ENCODE assay signal across 11 cellular contexts in genomic region chr2:209574515-209574914, GRCh38.
"Had no signal": no experiment of that assay in that cellular context is flagged by ENCODE, and none has a peak within 500 bp of the region (broad histone marks: within the 10 kb centered on the region; RNA-seq: fewer than 3 reads in every experiment).

No MANE protein-coding gene starts in this region.

- H3K9ac ChIP-seq: GM23248 had no signal

- FAIRE-seq: H1, H54 had no signal

- H3K4me3 ChIP-seq: GM23248, GM23338, HAP-1 had no signal

- H3K9me3 ChIP-seq: HAP-1 had no signal

- H3K9me3 Mint-ChIP-seq: GM23338, H9, HFFc6 had no signal

- H3K4me2 ChIP-seq: GM23338 had no signal

- H3K27ac Mint-ChIP-seq: GM23338, H9, HFFc6 had no signal

- H3K27ac ChIP-seq: GM23248 had no signal

- DNase-seq: GM23248, GOT3, H7, H9, HCEC 1CT, HFFc6 had no signal

- ATAC-seq: GM23338, HCT116 had no signal

- H3K4me3 Mint-ChIP-seq: GM23338, H9, HFFc6 had no signal

- H2AFZ ChIP-seq: GM23248, GM23338 had no signal

- H3K36me3 ChIP-seq: HAP-1 had no signal
